ENCODE assay signal across 1 cellular context in genomic region chr1:34140011-34140676, GRCh38.
TF ChIP-seq lines count a peak whose summit lies in the region.

No MANE protein-coding gene starts in this region.

TF ChIP-seq in WTC11, 78 proteins besides CTCF, POLR2A, EP300 and RAD21 (continued from another document):
- TF ChIP-seq HMGXB4 (CRISPR knock-in tag; IDR thresholded peaks at IDR 0.05) (no peak), ZNF423 (CRISPR knock-in tag; IDR thresholded peaks at IDR 0.05) (no peak), SMAD3 (CRISPR knock-in tag; IDR thresholded peaks at IDR 0.05; ENCODE audit: borderline replicate concordance) (no peak), MLX (CRISPR knock-in tag; IDR thresholded peaks at IDR 0.05) (no peak), PREB (CRISPR knock-in tag; IDR thresholded peaks at IDR 0.05; ENCODE audit: borderline replicate concordance) (no peak), ZNF281 (CRISPR knock-in tag; IDR thresholded peaks at IDR 0.05) (no peak), NFATC4 (CRISPR knock-in tag; IDR thresholded peaks at IDR 0.05) (no peak), IRF2 (CRISPR knock-in tag; IDR thresholded peaks at IDR 0.05; ENCODE audit: borderline replicate concordance, low read depth) (no peak)
